In the genomic region with DNA sequence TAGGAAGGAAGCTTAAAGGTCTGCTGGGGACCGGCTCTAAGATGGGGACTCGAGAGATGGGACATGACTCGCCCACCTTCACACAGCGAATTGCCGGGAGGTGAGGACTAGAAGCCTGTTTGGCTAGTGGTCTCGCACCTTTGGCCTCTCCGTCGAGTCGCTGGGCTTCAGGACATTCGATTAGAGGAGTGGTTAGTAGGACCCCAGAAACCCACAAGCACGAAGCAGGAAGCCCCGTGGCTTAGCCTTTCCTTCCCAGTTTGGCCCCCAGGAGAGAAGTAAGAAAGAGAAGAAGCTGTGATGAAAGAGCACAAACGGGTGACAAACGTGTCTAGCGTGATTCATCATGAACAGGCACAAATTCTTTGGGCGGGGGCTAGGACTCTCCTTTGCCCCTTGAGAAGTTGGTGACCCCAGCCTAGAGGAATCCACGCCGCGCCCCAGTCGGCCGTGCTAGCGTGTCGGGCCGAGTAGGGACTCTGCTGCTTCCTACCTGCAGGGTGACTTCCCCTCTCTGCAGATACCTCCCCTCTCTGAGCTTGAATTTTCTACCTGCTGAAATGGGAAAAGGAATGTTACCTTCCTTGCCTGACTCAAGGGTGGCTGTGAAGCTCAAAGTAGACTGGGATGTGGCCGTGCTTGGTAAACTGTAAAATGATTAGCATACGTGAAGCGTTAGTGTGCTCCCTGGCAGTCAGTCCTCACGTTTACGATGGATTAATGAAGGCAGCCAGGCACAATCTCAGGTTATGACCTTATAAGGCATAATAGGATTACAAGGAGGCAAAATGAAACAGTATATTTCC, we compare ENCODE assay signal across 8 cellular contexts. TPM values are rescaled to one million over a fixed set of nuclear protein-coding genes. Genes with fewer than 3 reads are reported as not detected.
DNase-seq lines count a peak whose midpoint lies in the region; ATAC-seq lines count a peak whose summit lies in the region.

No MANE protein-coding gene starts in this region.

- CTCF ChIA-PET in activated naive CD4-positive, alpha-beta T cell treated with anti-CD3 and anti-CD28 coated beads, Interleukin-2, amount 10 ng/mL, durations not matched to agents 7 days and 5 days (lab: Charles Lee): interaction anchor here (0.8 to 4.6 kb wide), 10 partner anchors 8 to 555 kb away, joined by 3 to 47 read pairs (median 4); no protein-coding TSS in a partner anchor

- intact Hi-C loops in cardiac septum (cut with DNase I): no loop called here
- intact Hi-C loops in posterior vena cava (cut with DNase I): loop anchor here (10.0 kb wide), 3 partner anchors 199 to 439 kb away; no protein-coding TSS in a partner anchor

- peaks cover 7% of the 10 kb centered on the region for H3K36me3 Mint-ChIP-seq in activated naive CD4-positive, alpha-beta T cell treated with anti-CD3 and anti-CD28 coated beads, Interleukin-2, amount 10 ng/mL, durations not matched to agents 7 days and 5 days

- H3K27ac Mint-ChIP-seq in activated naive CD4-positive, alpha-beta T cell treated with anti-CD3 and anti-CD28 coated beads, Interleukin-2, amount 10 ng/mL, durations not matched to agents 7 days and 5 days: no peak overlapping the region

- H3K9me3 Mint-ChIP-seq in activated naive CD4-positive, alpha-beta T cell treated with anti-CD3 and anti-CD28 coated beads, Interleukin-2, amount 10 ng/mL, durations not matched to agents 7 days and 5 days: no peaks in the 10 kb centered on the region

- H3K27me3 Mint-ChIP-seq in activated naive CD4-positive, alpha-beta T cell treated with anti-CD3 and anti-CD28 coated beads, Interleukin-2, amount 10 ng/mL, durations not matched to agents 7 days and 5 days: peaks cover 92% of the 10 kb centered on the region

- H3K4me1 Mint-ChIP-seq in activated naive CD4-positive, alpha-beta T cell treated with anti-CD3 and anti-CD28 coated beads, Interleukin-2, amount 10 ng/mL, durations not matched to agents 7 days and 5 days: peaks cover 61% of the 10 kb centered on the region

- H3K4me3 Mint-ChIP-seq in activated naive CD4-positive, alpha-beta T cell treated with anti-CD3 and anti-CD28 coated beads, Interleukin-2, amount 10 ng/mL, durations not matched to agents 7 days and 5 days: peak overlapping the region; percentile 95

- peak; percentile 76 for DNase-seq in activated effector memory CD4-positive, alpha-beta T cell treated with anti-CD3 and anti-CD28 coated beads, Interleukin-2, amount 50 U/mL, for 16 hours
- no peak for DNase-seq in activated effector memory CD4-positive, alpha-beta T cell treated with Interleukin-2 at 50 U/mL for 16 hours
- DNase-seq in NCI-H748 treated with DMSO at 0.1 percent for 48 hours (lab: John Stamatoyannopoulos, UW): peak; percentile 42
- DNase-seq in activated naive CD4-positive, alpha-beta T cell treated with anti-CD3 and anti-CD28 coated beads, Interleukin-2, amount 10 ng/mL, durations not matched to agents 7 days and 5 days: peak; percentile 46
- DNase-seq in cardiac septum (ENCODE audit: low spot score): peak; percentile 80
- DNase-seq in posterior vena cava (ENCODE audit: low spot score): peak; percentile 83

- no peak for ATAC-seq in GM21737 (IDR thresholded peaks at IDR 0.05; ENCODE audit: unreplicated experiment)
- ATAC-seq in GM21619 (IDR thresholded peaks at IDR 0.05; ENCODE audit: unreplicated experiment): no peak

RNA-seq across cellular contexts. Expression of gene ADM, which starts 1.1 kb away (rescaled TPM):
- total RNA-seq in cardiac septum: 5.3 TPM
- total RNA-seq in posterior vena cava: 10 to 100 TPM; 36.5 to 52.2 TPM

RNA-seq across cellular contexts. Expression of gene SBF2, which starts 9.7 kb away (rescaled TPM):
- total RNA-seq in cardiac septum (27.9 TPM), posterior vena cava (10 to 100 TPM; 53.4 to 58.9 TPM)
